In genomic region chr2:160075171-160075570, GRCh38 we compare ENCODE assay signal across 14 cellular contexts. TPM values are rescaled to one million over a fixed set of nuclear protein-coding genes. Genes with fewer than 3 reads are reported as not detected.
A peak's percentile ranks its signal among the peaks of the same experiment; 100 is the strongest.
DNase-seq lines count a peak whose midpoint lies in the region; ATAC-seq, FAIRE-seq and TF ChIP-seq lines count a peak whose summit lies in the region.
"Had no signal": no experiment of that assay in that cellular context is flagged by ENCODE, and none has a peak within 500 bp of the region (broad histone marks: within the 10 kb centered on the region; RNA-seq: fewer than 3 reads in every experiment).

No MANE protein-coding gene starts in this region.

- H3K9ac ChIP-seq in neuronal stem cell (ENCODE audit: low read depth, low read length, poor library complexity), result no peak overlapping the region
- H3K9ac ChIP-seq: BLaER1 had no signal

- H2AK5ac ChIP-seq in neuronal stem cell (ENCODE audit: low read depth, low read length), result no peak overlapping the region

- H3K9me3 ChIP-seq in MG63 (peaks cover 2% of the 10 kb centered on the region; the same call in 1 of the 2 replicates), neuronal stem cell (replicated peaks in 1 of 2; ENCODE audit: control insufficient read depth in 2 of 2, insufficient read depth in 1 of 2, low read depth in 1 of 2, low read length in 2 of 2) (peaks cover 0 to 2% of the 10 kb centered on the region in 2 donors)
- H3K9me3 ChIP-seq: upper lobe of right lung had no signal

- H2BK15ac ChIP-seq in neuronal stem cell (ENCODE audit: low read length), result no peak overlapping the region

- ATAC-seq in stimulated activated memory B cell treated with anti-CD40 and anti-IgM and Interleukin-4, amounts not matched to agents 10 μg/mL and 1 μg/mL and 100 μg/mL, for 72 hours, result no peak
- ATAC-seq: upper lobe of right lung had no signal

- no peak overlapping the region for H2BK120ac ChIP-seq in neuronal stem cell (ENCODE audit: low read depth, low read length)

- H3K4me3 ChIP-seq in BJ (ENCODE audit: low read depth, low read length) (no peak overlapping the region), MG63 (no peak overlapping the region), neuronal stem cell (ENCODE audit: low read length in 2 of 2) (no peak overlapping the region)
- H3K4me3 ChIP-seq: BLaER1, upper lobe of right lung had no signal

- FAIRE-seq in frontal cortex (lab: Jason Lieb, UNC), result no peak

- no peak overlapping the region for H3K18ac ChIP-seq in neuronal stem cell (ENCODE audit: low read length)

- CTCF ChIA-PET in BJ (lab: Yijun Ruan, JAX), result interaction anchor here (1.1 to 1.4 kb wide), 4 partner anchors 9 to 988 kb away, joined by 3 to 6 read pairs (median 4); no protein-coding TSS in a partner anchor

- H3K4me1 Mint-ChIP-seq in stimulated activated memory B cell treated with anti-CD40 and anti-IgM and Interleukin-4, amounts not matched to agents 10 μg/mL and 1 μg/mL and 100 μg/mL, for 72 hours, result no peaks in the 10 kb centered on the region
- H3K4me1 Mint-ChIP-seq: activated CD4-positive, alpha-beta memory T cell treated with anti-CD3 and anti-CD28 coated beads, Interleukin-2, amount 10 ng/mL, durations not matched to agents 7 days and 5 days; activated naive CD4-positive, alpha-beta T cell treated with anti-CD3 and anti-CD28 coated beads, Interleukin-2, amount 50 U/mL, for 24 hours had no signal

- no peak overlapping the region for H3K27ac ChIP-seq in neuronal stem cell (replicated peaks; ENCODE audit: low read length)
- H3K27ac ChIP-seq: BLaER1, upper lobe of right lung had no signal

- peaks cover 3% of the 10 kb centered on the region for H3K9me3 Mint-ChIP-seq in stimulated activated memory B cell treated with anti-CD40 and anti-IgM and Interleukin-4, amounts not matched to agents 10 μg/mL and 1 μg/mL and 100 μg/mL, for 72 hours
- H3K9me3 Mint-ChIP-seq: activated CD4-positive, alpha-beta memory T cell treated with anti-CD3 and anti-CD28 coated beads, Interleukin-2, amount 10 ng/mL, durations not matched to agents 7 days and 5 days; T-helper 1 cell treated with Interleukin-12 subunit alpha and Interleukin-12 subunit beta and Interleukin-4 antibody, amounts not matched to agents 30 μg/mL and 1 μg/mL, for 36 hours had no signal

- no peaks in the 10 kb centered on the region for H3K36me3 Mint-ChIP-seq in stimulated activated memory B cell treated with anti-CD40 and anti-IgM and Interleukin-4, amounts not matched to agents 10 μg/mL and 1 μg/mL and 100 μg/mL, for 72 hours
- H3K36me3 Mint-ChIP-seq: activated naive CD4-positive, alpha-beta T cell treated with anti-CD3 and anti-CD28 coated beads, Interleukin-2, amount 50 U/mL, for 24 hours had no signal

- no peak overlapping the region for H2BK5ac ChIP-seq in neuronal stem cell (ENCODE audit: low read length)

- no peak overlapping the region for H2AFZ ChIP-seq in neuronal stem cell (ENCODE audit: low read length)

- TF ChIP-seq CTCF in BJ (IDR thresholded peaks at IDR 0.05; ENCODE audit: insufficient read depth, low read depth, low read length), result no peak

- H3K79me1 ChIP-seq in neuronal stem cell (ENCODE audit: low read depth, low read length), result no peaks in the 10 kb centered on the region

- H2BK12ac ChIP-seq in neuronal stem cell (ENCODE audit: low read length), result no peak overlapping the region

- H3K27me3 ChIP-seq in BJ (ENCODE audit: control insufficient read depth, insufficient read depth, low read length), result peaks cover 4% of the 10 kb centered on the region; the same call in 1 of the 2 replicates
- H3K27me3 ChIP-seq in MG63, result no peaks in the 10 kb centered on the region
- no peaks in the 10 kb centered on the region for H3K27me3 ChIP-seq in neuronal stem cell (ENCODE audit: control insufficient read depth in 3 of 3, insufficient read depth in 3 of 3, low read depth in 1 of 3, low read length in 3 of 3)
- H3K27me3 ChIP-seq: BLaER1, upper lobe of right lung had no signal

- POLR2A ChIA-PET in BJ (lab: Charles Lee), result no interaction called here

- no peak overlapping the region for H3K27ac Mint-ChIP-seq in stimulated activated memory B cell treated with anti-CD40 and anti-IgM and Interleukin-4, amounts not matched to agents 10 μg/mL and 1 μg/mL and 100 μg/mL, for 72 hours
- H3K27ac Mint-ChIP-seq: activated CD4-positive, alpha-beta memory T cell treated with anti-CD3 and anti-CD28 coated beads, Interleukin-2, amount 10 ng/mL, durations not matched to agents 7 days and 5 days; activated naive CD4-positive, alpha-beta T cell treated with anti-CD3 and anti-CD28 coated beads, Interleukin-2, amount 50 U/mL, for 24 hours; T-helper 1 cell treated with Interleukin-12 subunit alpha and Interleukin-12 subunit beta and Interleukin-4 antibody, amounts not matched to agents 30 μg/mL and 1 μg/mL, for 36 hours had no signal

- H4K91ac ChIP-seq in neuronal stem cell (ENCODE audit: low read depth, low read length, poor library complexity), result no peak overlapping the region

- H3K36me3 ChIP-seq in BJ (ENCODE audit: control insufficient read depth, insufficient read depth, low read length) (no peaks in the 10 kb centered on the region), MG63 (no peaks in the 10 kb centered on the region), neuronal stem cell (replicated peaks in 1 of 2; ENCODE audit: control insufficient read depth in 2 of 2, insufficient read depth in 2 of 2, low read length in 2 of 2) (no peaks in the 10 kb centered on the region)
- H3K36me3 ChIP-seq: BLaER1, upper lobe of right lung had no signal

- WGBS in neuronal stem cell (ENCODE audit: extremely low coverage in 2 of 2, insufficient read length in 2 of 2, insufficient replicate concordance in 1 of 2), 2 donors, result no CpG with 5 or more reads among the region's 5 CpGs

- H3K4me3 Mint-ChIP-seq in stimulated activated memory B cell treated with anti-CD40 and anti-IgM and Interleukin-4, amounts not matched to agents 10 μg/mL and 1 μg/mL and 100 μg/mL, for 72 hours, result no peak overlapping the region
- H3K4me3 Mint-ChIP-seq: activated CD4-positive, alpha-beta memory T cell treated with anti-CD3 and anti-CD28 coated beads, Interleukin-2, amount 10 ng/mL, durations not matched to agents 7 days and 5 days; activated naive CD4-positive, alpha-beta T cell treated with anti-CD3 and anti-CD28 coated beads, Interleukin-2, amount 50 U/mL, for 24 hours; T-helper 1 cell treated with Interleukin-12 subunit alpha and Interleukin-12 subunit beta and Interleukin-4 antibody, amounts not matched to agents 30 μg/mL and 1 μg/mL, for 36 hours had no signal

- peak overlapping the region; percentile 76 for H3K14ac ChIP-seq in neuronal stem cell (ENCODE audit: low read length)

- no peak overlapping the region for H3K4me2 ChIP-seq in neuronal stem cell (ENCODE audit: insufficient read depth, low read length, poor library complexity, severe bottlenecking)
- H3K4me2 ChIP-seq: BLaER1 had no signal

- H3K27me3 Mint-ChIP-seq in stimulated activated memory B cell treated with anti-CD40 and anti-IgM and Interleukin-4, amounts not matched to agents 10 μg/mL and 1 μg/mL and 100 μg/mL, for 72 hours, result no peaks in the 10 kb centered on the region

- no peak overlapping the region for H4K8ac ChIP-seq in neuronal stem cell (ENCODE audit: low read depth, low read length)

- peak; percentile 95 for DNase-seq in BJ (ENCODE audit: low read depth)
- peak; percentile 91 for DNase-seq in MG63
- peak; percentile 96 for DNase-seq in dermis microvascular lymphatic vessel endothelial cell (ENCODE audit: low read depth in 2 of 2)
- no peak for DNase-seq in neuronal stem cell (ENCODE audit: low spot score)
- DNase-seq in frontal cortex (ENCODE audit: low spot score in 2 of 2), result no peak
- no peak for DNase-seq in CD1c-positive myeloid dendritic cell (ENCODE audit: extremely low spot score)
- DNase-seq in NCI-H524 treated with DMSO at 0.1 percent for 48 hours (lab: John Stamatoyannopoulos, UW), result no peak
- DNase-seq: activated CD4-positive, alpha-beta memory T cell treated with anti-CD3 and anti-CD28 coated beads, Interleukin-2, amount 10 ng/mL, durations not matched to agents 7 days and 5 days; NCI-H2029; upper lobe of right lung had no signal

- H3K4ac ChIP-seq in neuronal stem cell (ENCODE audit: low read length), result no peak overlapping the region

- H3K4me1 ChIP-seq in neuronal stem cell (ENCODE audit: control insufficient read depth in 2 of 2, insufficient read depth in 1 of 2, low read depth in 1 of 2, low read length in 2 of 2), result no peaks in the 10 kb centered on the region
- H3K4me1 ChIP-seq: upper lobe of right lung had no signal

- H3K23ac ChIP-seq in neuronal stem cell (ENCODE audit: low read depth, low read length, poor library complexity), result no peak overlapping the region

RNA-seq across cellular contexts. Expression of gene PLA2R1, which starts 12.8 kb away (rescaled TPM):
- polyA plus RNA-seq in BJ (2011; rRNA removed), result 9.5 and 15.3 TPM in 2 replicates
- 6.9 and 7.1 TPM in 2 replicates for polyA minus RNA-seq in BJ (2011; rRNA and poly(A)+ RNA removed)
- total RNA-seq in MG63 (2014; rRNA removed; shearing (Covaris generic); ENCODE audit: low replicate concordance), result 0.36 and 1.6 TPM in 2 replicates
- total RNA-seq in dermis microvascular lymphatic vessel endothelial cell (16.2 and 26.9 TPM in 2 replicates), frontal cortex (1.6 TPM)
- polyA plus RNA-seq in neuronal stem cell (2013, experiment 1 of 2), result 0.39 TPM
- 0.51 TPM for polyA plus RNA-seq in neuronal stem cell (2013, experiment 2 of 2)
- total RNA-seq: activated CD4-positive, alpha-beta memory T cell treated with anti-CD3 and anti-CD28 coated beads, Interleukin-2, amount 10 ng/mL, durations not matched to agents 7 days and 5 days had no signal

Comparison
In these comparisons a context has a peak if more than half of its experiments do, and no peak if none do; other contexts are left out.
1. DNase-seq: peak in BJ (single experiment), MG63 (single experiment) and dermis microvascular lymphatic vessel endothelial cell (2 of 2); none in neuronal stem cell (single experiment), frontal cortex (0 of 2), CD1c-positive myeloid dendritic cell (single experiment) and NCI-H524 treated with DMSO at 0.1 percent for 48 hours (single experiment).